Comparison of ENCODE assay signal across 17 cellular contexts in genomic region chr12:64293654-64294364, GRCh38.
A peak's percentile ranks its signal among the peaks of the same experiment; 100 is the strongest.
DNase-seq lines count a peak whose midpoint lies in the region; ATAC-seq and TF ChIP-seq lines count a peak whose summit lies in the region.
"Had no signal": no experiment of that assay in that cellular context is flagged by ENCODE, and none has a peak within 500 bp of the region (broad histone marks: within the 10 kb centered on the region; RNA-seq: fewer than 3 reads in every experiment).

No MANE protein-coding gene starts in this region.

- no peaks in the 10 kb centered on the region for H3K4me1 ChIP-seq in PC-9 (replicated peaks; ENCODE audit: insufficient read depth)
- H3K4me1 ChIP-seq: parathyroid adenoma, spleen had no signal

- H3K9me3 ChIP-seq in PC-9 (ENCODE audit: insufficient read depth, low read depth): no peaks in the 10 kb centered on the region
- H3K9me3 ChIP-seq: spleen had no signal

- intact Hi-C loops in PC-9 (cut with micrococcal nuclease; ENCODE audit: unreplicated experiment): no loop called here

- no peak overlapping the region for H3K4me3 ChIP-seq in PC-9
- H3K4me3 ChIP-seq: spleen had no signal

- POLR2A ChIA-PET in PC-9 (lab: Charles Lee; ENCODE audit: unreplicated experiment): no interaction called here

- ATAC-seq in GM19395 (IDR thresholded peaks at IDR 0.05; ENCODE audit: unreplicated experiment): peak; percentile 65
- peak; percentile 50 for ATAC-seq in HG03565 (IDR thresholded peaks at IDR 0.05; ENCODE audit: unreplicated experiment)
- ATAC-seq: activated CD8-positive, alpha-beta memory T cell treated with anti-CD3 and anti-CD28 coated beads, Interleukin-2, amount 10 ng/mL, durations not matched to agents 7 days and 5 days had no signal

- CTCF ChIA-PET in PC-9 (lab: Charles Lee): no interaction called here

- H3K4me2 ChIP-seq in PC-9: no peak overlapping the region

- H3K9me2 ChIP-seq in PC-9 (ENCODE audit: insufficient read depth): no peaks in the 10 kb centered on the region

- BruUV-seq in PC-9 (replicated peaks; lab: Mats Ljungman, UMichigan): no TSS peak

- H3F3A ChIP-seq in PC-9 (ENCODE audit: insufficient read depth, low read depth): no peaks in the 10 kb centered on the region

- no peaks in the 10 kb centered on the region for H3K27me3 ChIP-seq in PC-9 (ENCODE audit: insufficient read depth, low read depth)
- H3K27me3 ChIP-seq: spleen had no signal

- no peaks in the 10 kb centered on the region for H3K79me2 ChIP-seq in PC-9 (ENCODE audit: low read depth)
- H3K79me2 ChIP-seq: parathyroid adenoma had no signal

- TF ChIP-seq CTCF in 22Rv1 (IDR thresholded peaks at IDR 0.05) (no peak), VCaP (conservative IDR thresholded peaks at IDR 0.05) (no peak), PC-9 (conservative IDR thresholded peaks at IDR 0.05) (no peak)

- H3K36me3 ChIP-seq in PC-9 (ENCODE audit: low read depth): no peaks in the 10 kb centered on the region
- H3K36me3 ChIP-seq: spleen had no signal

- H4K20me1 ChIP-seq in PC-9 (ENCODE audit: insufficient read depth): no peaks in the 10 kb centered on the region

- in situ Hi-C loops in KBM-7 (cut with MboI; ENCODE audit: low pct_unique_long_range_greater_than_20kb, low sequenced_read_pairs): no loop called here

- DNase-seq in HUDEP-2 (lab: John Stamatoyannopoulos, UW; ENCODE audit: unreplicated experiment in 76 of 76): no peak
- no peak for DNase-seq in KBM-7
- no peak for DNase-seq in HCEC 1CT
- DNase-seq in PC-9: no peak
- DNase-seq: activated CD8-positive, alpha-beta memory T cell treated with anti-CD3 and anti-CD28 coated beads, Interleukin-2, amount 10 ng/mL, durations not matched to agents 7 days and 5 days; activated gamma-delta T cell; amygdala; CD4-positive, alpha-beta memory T cell; foreskin fibroblast; spleen; stimulated activated naive CD4-positive, alpha-beta T cell; T-helper 1 cell had no signal

- no peak overlapping the region for H2AFZ ChIP-seq in PC-9
- H2AFZ ChIP-seq: parathyroid adenoma had no signal

- H3K27ac ChIP-seq in 22Rv1 (peak overlapping the region; percentile 65), VCaP (peak overlapping the region; percentile 50), PC-9 (no peak overlapping the region)
- H3K27ac ChIP-seq: parathyroid adenoma, spleen had no signal
